Comparison of ENCODE assay signal across 1 cellular context in genomic region chr21:44295163-44295601, GRCh38.
TF ChIP-seq lines count a peak whose summit lies in the region.

No MANE protein-coding gene starts in this region.

TF ChIP-seq in HEK293, 187 proteins besides CTCF, POLR2A, EP300 and RAD21 (continued from another document and continues in another):
- no peak for TF ChIP-seq ZNF157 (tag by site-specific recombination; IDR thresholded peaks at IDR 0.05)
- no peak for TF ChIP-seq ZNF26 (tag by site-specific recombination; IDR thresholded peaks at IDR 0.05)
- no peak for TF ChIP-seq ZBTB6 (tag by site-specific recombination; IDR thresholded peaks at IDR 0.05)
- TF ChIP-seq ZNF513 (tag by site-specific recombination; IDR thresholded peaks at IDR 0.05): no peak
- no peak for TF ChIP-seq ZNF311 (tag by site-specific recombination; IDR thresholded peaks at IDR 0.05; ENCODE audit: borderline replicate concordance)
- TF ChIP-seq ZNF701 (tag by site-specific recombination; IDR thresholded peaks at IDR 0.05): no peak
- no peak for TF ChIP-seq ZNF292 (tag by site-specific recombination; IDR thresholded peaks at IDR 0.05; ENCODE audit: borderline replicate concordance, low read depth)
- TF ChIP-seq ZNF664 (tag by site-specific recombination; IDR thresholded peaks at IDR 0.05): no peak
- TF ChIP-seq HIC1 (tag by site-specific recombination; IDR thresholded peaks at IDR 0.05): no peak
- no peak for TF ChIP-seq ZNF146 (tag by site-specific recombination; IDR thresholded peaks at IDR 0.05)
- peak; percentile 36 for TF ChIP-seq GLIS1 (tag by site-specific recombination; IDR thresholded peaks at IDR 0.05)
- peak; percentile 65; the same call in 1 of the 2 replicates for TF ChIP-seq ZNF600 (tag by site-specific recombination; IDR thresholded peaks at IDR 0.05)
- no peak for TF ChIP-seq ZNF335 (tag by site-specific recombination; conservative IDR thresholded peaks at IDR 0.05)
- no peak for TF ChIP-seq ZNF580 (tag by site-specific recombination; IDR thresholded peaks at IDR 0.05)
- no peak for TF ChIP-seq ZNF610 (tag by site-specific recombination; IDR thresholded peaks at IDR 0.05; ENCODE audit: borderline replicate concordance)
- TF ChIP-seq ZNF654 (tag by site-specific recombination; IDR thresholded peaks at IDR 0.05; ENCODE audit: low read depth): no peak
- no peak for TF ChIP-seq ZSCAN18 (tag by site-specific recombination; IDR thresholded peaks at IDR 0.05)
- TF ChIP-seq ZNF174 (tag by site-specific recombination; IDR thresholded peaks at IDR 0.05): no peak
- TF ChIP-seq ZNF114 (tag by site-specific recombination; IDR thresholded peaks at IDR 0.05): no peak
- no peak for TF ChIP-seq ZNF629 (tag by site-specific recombination; IDR thresholded peaks at IDR 0.05)
- 0 out of 2 replicates have a peak, but pooled peaks have one; percentile 31 for TF ChIP-seq ZNF341 (tag by site-specific recombination; IDR thresholded peaks at IDR 0.05; ENCODE audit: low read depth)
- TF ChIP-seq ZNF626 (tag by site-specific recombination; IDR thresholded peaks at IDR 0.05): no peak
- no peak for TF ChIP-seq GFI1B (tag by site-specific recombination; IDR thresholded peaks at IDR 0.05)
- TF ChIP-seq KLF17 (tag by site-specific recombination; IDR thresholded peaks at IDR 0.05): peak; percentile 75; the same call in 1 of the 2 replicates
- no peak for TF ChIP-seq ZBTB26 (tag by site-specific recombination; optimal IDR thresholded peaks at IDR 0.05)
- no peak for TF ChIP-seq ZSCAN16 (tag by site-specific recombination; IDR thresholded peaks at IDR 0.05)
- TF ChIP-seq ZNF571 (tag by site-specific recombination; IDR thresholded peaks at IDR 0.05): no peak
- no peak for TF ChIP-seq ZNF48 (tag by site-specific recombination; IDR thresholded peaks at IDR 0.05)
- TF ChIP-seq ZFP3 (tag by site-specific recombination; IDR thresholded peaks at IDR 0.05; ENCODE audit: low read depth): no peak
- TF ChIP-seq GLI2 (tag by site-specific recombination; IDR thresholded peaks at IDR 0.05; ENCODE audit: borderline replicate concordance, low read depth): no peak
- no peak for TF ChIP-seq ZFP41 (tag by site-specific recombination; IDR thresholded peaks at IDR 0.05; ENCODE audit: borderline replicate concordance)
- TF ChIP-seq ZNF16 (tag by site-specific recombination; IDR thresholded peaks at IDR 0.05; ENCODE audit: low read depth): no peak
- no peak for TF ChIP-seq ZNF561 (tag by site-specific recombination; IDR thresholded peaks at IDR 0.05; ENCODE audit: borderline replicate concordance)
- no peak for TF ChIP-seq ZNF677 (tag by site-specific recombination; IDR thresholded peaks at IDR 0.05)
- no peak for TF ChIP-seq HOXC10 (CRISPR knock-in tag; IDR thresholded peaks at IDR 0.05)
- TF ChIP-seq ZNF776 (tag by site-specific recombination; IDR thresholded peaks at IDR 0.05; ENCODE audit: borderline replicate concordance): no peak
- no peak for TF ChIP-seq ATF2 (tag by site-specific recombination; IDR thresholded peaks at IDR 0.05; ENCODE audit: low read depth)
- no peak for TF ChIP-seq ZNF138 (tag by site-specific recombination; IDR thresholded peaks at IDR 0.05; ENCODE audit: borderline replicate concordance)
- peak; percentile 55 for TF ChIP-seq KLF1 (tag by site-specific recombination; IDR thresholded peaks at IDR 0.05)
- no peak for TF ChIP-seq IKZF3 (tag by site-specific recombination; IDR thresholded peaks at IDR 0.05)
- no peak for TF ChIP-seq ZSCAN23 (tag by site-specific recombination; IDR thresholded peaks at IDR 0.05)
- no peak for TF ChIP-seq ZSCAN4 (tag by site-specific recombination; IDR thresholded peaks at IDR 0.05)
- TF ChIP-seq ZNF768 (tag by site-specific recombination; IDR thresholded peaks at IDR 0.05): no peak
- TF ChIP-seq ZNF501 (tag by site-specific recombination; IDR thresholded peaks at IDR 0.05): no peak
- no peak for TF ChIP-seq ZNF530 (tag by site-specific recombination; IDR thresholded peaks at IDR 0.05; ENCODE audit: low read depth)
- TF ChIP-seq ZNF624 (tag by site-specific recombination; IDR thresholded peaks at IDR 0.05): no peak
- no peak for TF ChIP-seq ZEB2 (tag by site-specific recombination; IDR thresholded peaks at IDR 0.05)
- no peak for TF ChIP-seq SCRT1 (tag by site-specific recombination; IDR thresholded peaks at IDR 0.05; ENCODE audit: borderline replicate concordance)
- TF ChIP-seq YY2 (tag by site-specific recombination; IDR thresholded peaks at IDR 0.05): no peak
- no peak for TF ChIP-seq ZNF184 (tag by site-specific recombination; IDR thresholded peaks at IDR 0.05)
- no peak for TF ChIP-seq ZBTB44 (tag by site-specific recombination; IDR thresholded peaks at IDR 0.05)
- TF ChIP-seq ZNF621 (tag by site-specific recombination; IDR thresholded peaks at IDR 0.05): no peak
- TF ChIP-seq ZNF140 (tag by site-specific recombination; IDR thresholded peaks at IDR 0.05): no peak
- TF ChIP-seq ZBTB17 (tag by site-specific recombination; IDR thresholded peaks at IDR 0.05): no peak
- no peak for TF ChIP-seq ZNF23 (tag by site-specific recombination; IDR thresholded peaks at IDR 0.05; ENCODE audit: borderline replicate concordance)
